ENCODE assay signal across 8 cellular contexts in genomic region chr4:79042079-79042674, GRCh38.
DNase-seq lines count a peak whose midpoint lies in the region; ATAC-seq and TF ChIP-seq lines count a peak whose summit lies in the region.

No MANE protein-coding gene starts in this region.

- H3K4me3 ChIP-seq in BJ (ENCODE audit: low read depth, low read length) (no peak overlapping the region), foreskin fibroblast (ENCODE audit: low read depth in 1 of 2, low read length in 2 of 2) (no peak overlapping the region)

- TF ChIP-seq CTCF in BJ (IDR thresholded peaks at IDR 0.05; ENCODE audit: insufficient read depth, low read depth, low read length) (peak; percentile 44), foreskin fibroblast (IDR thresholded peaks at IDR 0.05; ENCODE audit: low read depth, low read length) (peak; percentile 51)

- no peak for ATAC-seq in HG03139 (IDR thresholded peaks at IDR 0.05; ENCODE audit: unreplicated experiment)

- DNase-seq in BJ (ENCODE audit: low read depth) = no peak
- peak; percentile 3 for DNase-seq in HS-27A (ENCODE audit: low read depth)
- peak; percentile 14 for DNase-seq in RPMI7951 (ENCODE audit: low read depth)
- DNase-seq in foreskin fibroblast = peak in 1 of 2 donors; percentile 31
- DNase-seq in smooth muscle cell of the brain vasculature (ENCODE audit: low read depth, low spot score) = peak; percentile 23
- DNase-seq in T-helper 9 cell = no peak
- DNase-seq in cortex of kidney (lab: John Stamatoyannopoulos, UW) = no peak

- POLR2A ChIA-PET in BJ (lab: Charles Lee) = no interaction called here

- H3K27me3 ChIP-seq in BJ (ENCODE audit: control insufficient read depth, insufficient read depth, low read length) = no peaks in the 10 kb centered on the region

- CTCF ChIA-PET in BJ (lab: Yijun Ruan, JAX) = interaction anchor here (0.8 kb wide), 1 partner anchor 10 kb away, joined by 3 read pairs; no protein-coding TSS in a partner anchor

- no peaks in the 10 kb centered on the region for H3K36me3 ChIP-seq in BJ (ENCODE audit: control insufficient read depth, insufficient read depth, low read length)

Comparison
In these comparisons a context has a peak if more than half of its experiments do, and no peak if none do; other contexts are left out.
1. DNase-seq: peak in HS-27A (single experiment), RPMI7951 (single experiment) and smooth muscle cell of the brain vasculature (single experiment); none in BJ (single experiment), T-helper 9 cell (single experiment) and cortex of kidney (single experiment).